In the genomic region with DNA sequence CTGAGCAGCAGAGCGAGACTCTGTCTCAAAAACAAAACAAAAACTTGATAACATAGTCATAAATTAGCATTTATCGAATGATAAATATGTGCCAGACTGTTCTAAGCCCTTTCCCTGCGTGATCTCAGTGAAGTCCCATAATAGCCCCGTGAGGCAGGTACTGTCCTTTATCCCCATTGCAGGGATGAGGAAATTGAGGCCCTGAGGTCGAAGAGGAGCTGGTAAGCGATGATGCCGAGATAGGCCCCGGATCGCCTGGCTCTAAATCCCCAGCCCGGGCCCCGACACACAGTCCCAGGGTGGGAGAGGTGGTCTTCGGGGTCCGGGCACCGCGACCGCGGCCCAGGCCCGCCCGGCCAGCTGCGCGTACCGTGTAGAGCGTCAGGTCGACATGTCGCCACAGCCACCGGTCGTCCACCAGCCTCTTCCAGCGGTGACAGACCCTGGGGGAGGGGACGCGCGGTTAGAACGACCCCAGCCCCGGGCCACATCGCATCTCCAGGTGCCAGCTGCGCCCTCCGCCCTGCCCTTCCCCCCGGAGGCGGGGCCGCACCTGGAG, we compare ENCODE assay signal across 8 cellular contexts. TPM values are rescaled to one million over a fixed set of nuclear protein-coding genes. Genes with fewer than 3 reads are reported as not detected.
DNase-seq lines count a peak whose midpoint lies in the region; ATAC-seq, FAIRE-seq and TF ChIP-seq lines count a peak whose summit lies in the region.

No MANE protein-coding gene starts in this region.

- peaks cover 8% of the 10 kb centered on the region for H3K4me1 Mint-ChIP-seq in MCF 10A (ENCODE audit: insufficient read depth, unreplicated experiment)

- no peak for TF ChIP-seq RAD21 in A549 (conservative IDR thresholded peaks at IDR 0.05 in 1 of 2, IDR thresholded peaks at IDR 0.05 in 1 of 2)

- ATAC-seq in A549 (peak in 1 of 2 experiments; percentile 3; a peak in 3 of 6 replicates), HG03442 (IDR thresholded peaks at IDR 0.05; ENCODE audit: unreplicated experiment) (no peak)

- 19% methylated on average over 9 of the region's 39 CpGs for WGBS in A549 (ENCODE audit: missing lambda C conversion rate)
- WGBS in mesodermal cell (ENCODE audit: insufficient coverage in 2 of 2), 2 experiments, result 0 to 1% methylated on average over 24 to 34 of the region's 39 CpGs

- H3K4me3 Mint-ChIP-seq in MCF 10A (ENCODE audit: unreplicated experiment), result peak overlapping the region; percentile 84

- TSS peak; percentile 33 for BruUV-seq in MCF 10A (replicated peaks; lab: Mats Ljungman, UMichigan)

- intact Hi-C loops in MCF 10A (cut with micrococcal nuclease), result no loop called here

- peak overlapping the region; percentile 77 for H3K4me2 ChIP-seq in A549

- H3K4me1 ChIP-seq in A549 (peaks cover 8% of the 10 kb centered on the region), mesodermal cell (ENCODE audit: control insufficient read depth, insufficient read depth, low read length, poor library complexity, severe bottlenecking) (no peaks in the 10 kb centered on the region)

- peak overlapping the region; percentile 92 for H3K27ac Mint-ChIP-seq in MCF 10A (ENCODE audit: low read depth, unreplicated experiment)

- H3K36me3 ChIP-seq in mesodermal cell (ENCODE audit: control insufficient read depth, insufficient read depth, low read length), result peaks cover 42% of the 10 kb centered on the region

- TF ChIP-seq EP300 in A549 (IDR thresholded peaks at IDR 0.05), result no peak

- POLR2A ChIA-PET in A549 (lab: Yijun Ruan, JAX) (interaction anchor here (0.5 to 1.2 kb wide), 2 partner anchors 9 to 21 kb away, joined by 3 to 11 read pairs; partner anchors contain the start of gene UBL5), MCF 10A (lab: Yijun Ruan, JAX) (interaction anchor here (0.7 to 2.0 kb wide), 14 partner anchors 9 to 381 kb away, joined by 3 to 30 read pairs (median 4); partner anchors contain the start of genes PIN1, UBL5, ZNF561 and ZNF846)

- H3K9me3 ChIP-seq in A549, result no peaks in the 10 kb centered on the region
- H3K9me3 ChIP-seq in mesodermal cell (ENCODE audit: control insufficient read depth, low read length), result peaks cover 4% of the 10 kb centered on the region

- H3K27me3 Mint-ChIP-seq in MCF 10A (ENCODE audit: insufficient read depth, unreplicated experiment), result no peaks in the 10 kb centered on the region

- DNase-seq in A549 (ENCODE audit: low read depth in 1 of 2, low spot score in 1 of 2) (no peak), HL-60 (ENCODE audit: low read depth in 1 of 2, low spot score in 1 of 2) (no peak), MCF 10A (ENCODE audit: unreplicated experiment) (no peak), islet precursor cell (no peak), urothelium cell line (ENCODE audit: low spot score) (no peak), AML-193 (lab: John Stamatoyannopoulos, UW) (no peak)

- CTCF ChIA-PET in A549 (lab: Yijun Ruan, JAX) (no interaction called here), MCF 10A (lab: Yijun Ruan, JAX) (interaction anchor here (0.6 to 1.3 kb wide), 5 partner anchors 14 to 193 kb away, joined by 3 to 4 read pairs (median 3); no protein-coding TSS in a partner anchor)

- no peak for TF ChIP-seq POLR2A in A549 (IDR thresholded peaks at IDR 0.05; ENCODE audit: low read length)

- peak overlapping the region; percentile 83 to 96 for H3K27ac ChIP-seq in A549
- H3K27ac ChIP-seq in HL-60 (replicated peaks), result peak overlapping the region; percentile 94
- H3K27ac ChIP-seq in mesodermal cell (ENCODE audit: low read depth, low read length, severe bottlenecking), result peak overlapping the region; percentile 81

- H3K27me3 ChIP-seq in HL-60 (ENCODE audit: insufficient read depth, poor library complexity, severe bottlenecking), result no peaks in the 10 kb centered on the region

- H3K36me3 Mint-ChIP-seq in MCF 10A (ENCODE audit: insufficient read depth, unreplicated experiment), result peaks cover 17% of the 10 kb centered on the region

- FAIRE-seq in A549 (lab: Jason Lieb, UNC), result no peak
- no peak for FAIRE-seq in urothelium cell line (lab: Jason Lieb, UNC)

- TF ChIP-seq CTCF in A549 (IDR thresholded peaks at IDR 0.05) (no peak), HL-60 (IDR thresholded peaks at IDR 0.05; ENCODE audit: insufficient read depth, low read length) (no peak), MCF 10A (IDR thresholded peaks at IDR 0.05; ENCODE audit: unreplicated experiment) (no peak)

- no peaks in the 10 kb centered on the region for H3K9me3 Mint-ChIP-seq in MCF 10A (ENCODE audit: unreplicated experiment)

- H3K4me3 ChIP-seq in A549 (peak overlapping the region; percentile 80), HL-60 (replicated peaks; ENCODE audit: insufficient read depth, low read length) (peak overlapping the region; percentile 100), mesodermal cell (ENCODE audit: extremely low read depth, insufficient read depth, low read length, poor library complexity, severe bottlenecking) (peak overlapping the region; percentile 98)

TF ChIP-seq in A549, 52 proteins besides CTCF, POLR2A, EP300 and RAD21 (continues in another document):
- TF ChIP-seq GATA3 (IDR thresholded peaks at IDR 0.05; ENCODE audit: borderline replicate concordance) (no peak), KDM5A (IDR thresholded peaks at IDR 0.05) (peak; percentile 93), CEBPB (IDR thresholded peaks at IDR 0.05) (no peak), HDAC2 (IDR thresholded peaks at IDR 0.05) (peak; percentile 51; the same call in 1 of the 2 replicates), NFE2L2 (conservative IDR thresholded peaks at IDR 0.05; ENCODE audit: low read length) (no peak), SREBF2 (IDR thresholded peaks at IDR 0.05) (no peak), EHMT2 (IDR thresholded peaks at IDR 0.05; ENCODE audit: low read depth) (no peak), RNF2 (IDR thresholded peaks at IDR 0.05; ENCODE audit: borderline replicate concordance, low read depth) (no peak)
- TF ChIP-seq, protein P1, sequence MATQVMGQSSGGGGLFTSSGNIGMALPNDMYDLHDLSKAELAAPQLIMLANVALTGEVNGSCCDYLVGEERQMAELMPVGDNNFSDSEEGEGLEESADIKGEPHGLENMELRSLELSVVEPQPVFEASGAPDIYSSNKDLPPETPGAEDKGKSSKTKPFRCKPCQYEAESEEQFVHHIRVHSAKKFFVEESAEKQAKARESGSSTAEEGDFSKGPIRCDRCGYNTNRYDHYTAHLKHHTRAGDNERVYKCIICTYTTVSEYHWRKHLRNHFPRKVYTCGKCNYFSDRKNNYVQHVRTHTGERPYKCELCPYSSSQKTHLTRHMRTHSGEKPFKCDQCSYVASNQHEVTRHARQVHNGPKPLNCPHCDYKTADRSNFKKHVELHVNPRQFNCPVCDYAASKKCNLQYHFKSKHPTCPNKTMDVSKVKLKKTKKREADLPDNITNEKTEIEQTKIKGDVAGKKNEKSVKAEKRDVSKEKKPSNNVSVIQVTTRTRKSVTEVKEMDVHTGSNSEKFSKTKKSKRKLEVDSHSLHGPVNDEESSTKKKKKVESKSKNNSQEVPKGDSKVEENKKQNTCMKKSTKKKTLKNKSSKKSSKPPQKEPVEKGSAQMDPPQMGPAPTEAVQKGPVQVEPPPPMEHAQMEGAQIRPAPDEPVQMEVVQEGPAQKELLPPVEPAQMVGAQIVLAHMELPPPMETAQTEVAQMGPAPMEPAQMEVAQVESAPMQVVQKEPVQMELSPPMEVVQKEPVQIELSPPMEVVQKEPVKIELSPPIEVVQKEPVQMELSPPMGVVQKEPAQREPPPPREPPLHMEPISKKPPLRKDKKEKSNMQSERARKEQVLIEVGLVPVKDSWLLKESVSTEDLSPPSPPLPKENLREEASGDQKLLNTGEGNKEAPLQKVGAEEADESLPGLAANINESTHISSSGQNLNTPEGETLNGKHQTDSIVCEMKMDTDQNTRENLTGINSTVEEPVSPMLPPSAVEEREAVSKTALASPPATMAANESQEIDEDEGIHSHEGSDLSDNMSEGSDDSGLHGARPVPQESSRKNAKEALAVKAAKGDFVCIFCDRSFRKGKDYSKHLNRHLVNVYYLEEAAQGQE (IDR thresholded peaks at IDR 0.05), result no peak

RNA-seq across cellular contexts. Expression of gene FBXL12, which starts 0.6 kb away (rescaled TPM):
- 10.3 and 12.3 TPM in 2 replicates for polyA plus RNA-seq in A549 (2011; rRNA removed)
- polyA plus RNA-seq in A549 (2012; cell fraction: cytosol; rRNA removed), result 16.8 and 25.2 TPM in 2 replicates
- 51.0 and 75.3 TPM in 2 replicates for polyA plus RNA-seq in A549 (2012; cell fraction: nucleus; rRNA removed)
- polyA plus RNA-seq in A549 (2017; fragmentation: RNase III; extraction: RNeasy Plus Mini Kit Qiagen cat#74134 plus additional on column Dnase treatment), result 10.5 to 11.9 TPM (median 10.5 TPM) in 3 replicates
- 7.4 TPM in 2 replicates for polyA minus RNA-seq in A549 (2011; rRNA and poly(A)+ RNA removed)
- 27.4 and 30.8 TPM in 2 replicates for total RNA-seq in MCF 10A (2022)
- 36.2 TPM for polyA plus RNA-seq in mesodermal cell (2013, experiment 1 of 2)
- polyA plus RNA-seq in mesodermal cell (2013, experiment 2 of 2), result 37.4 TPM

RNA-seq across cellular contexts. Expression of gene UBL5, which starts 9.5 kb away (rescaled TPM):
- polyA plus RNA-seq in A549 (2011; rRNA removed) (461 and 519 TPM in 2 replicates), A549 (2017; fragmentation: RNase III; extraction: RNeasy Plus Mini Kit Qiagen cat#74134 plus additional on column Dnase treatment) (451 to 474 TPM (median 460 TPM) in 3 replicates)
- 707 and 1,156 TPM in 2 replicates for polyA plus RNA-seq in A549 (2012; cell fraction: cytosol; rRNA removed)
- polyA plus RNA-seq in A549 (2012; cell fraction: nucleus; rRNA removed), result 278 and 615 TPM in 2 replicates
- 61.9 and 69.7 TPM in 2 replicates for polyA minus RNA-seq in A549 (2011; rRNA and poly(A)+ RNA removed)
- 302 and 374 TPM in 2 replicates for total RNA-seq in MCF 10A (2022)
- polyA plus RNA-seq in mesodermal cell (2013, experiment 1 of 2), result 737 TPM
- 650 TPM for polyA plus RNA-seq in mesodermal cell (2013, experiment 2 of 2)

RNA-seq across cellular contexts. Expression of gene PIN1, which starts 16.9 kb away (rescaled TPM):
- polyA plus RNA-seq in A549 (2011; rRNA removed) (20.5 and 30.0 TPM in 2 replicates), A549 (2017; fragmentation: RNase III; extraction: RNeasy Plus Mini Kit Qiagen cat#74134 plus additional on column Dnase treatment) (56.6 to 61.0 TPM (median 58.5 TPM) in 3 replicates)
- 109 and 135 TPM in 2 replicates for polyA plus RNA-seq in A549 (2012; cell fraction: cytosol; rRNA removed)
- 99.3 and 107 TPM in 2 replicates for polyA plus RNA-seq in A549 (2012; cell fraction: nucleus; rRNA removed)
- polyA minus RNA-seq in A549 (2011; rRNA and poly(A)+ RNA removed), result 10.6 and 11.9 TPM in 2 replicates
- total RNA-seq in MCF 10A (2022), result 54.6 and 61.4 TPM in 2 replicates
- polyA plus RNA-seq in mesodermal cell (2013, experiment 1 of 2), result 91.8 TPM
- 75.8 TPM for polyA plus RNA-seq in mesodermal cell (2013, experiment 2 of 2)

RNA-seq across cellular contexts. Expression of gene ZNF846, which starts 49.7 kb away (rescaled TPM):
- polyA plus RNA-seq in A549 (2011; rRNA removed) (3.3 and 4.5 TPM in 2 replicates), A549 (2017; fragmentation: RNase III; extraction: RNeasy Plus Mini Kit Qiagen cat#74134 plus additional on column Dnase treatment) (1.8 to 3.0 TPM (median 2.1 TPM) in 3 replicates)
- polyA plus RNA-seq in A549 (2012; cell fraction: cytosol; rRNA removed), result 0.62 and 0.75 TPM in 2 replicates
- polyA plus RNA-seq in A549 (2012; cell fraction: nucleus; rRNA removed), result 0.44 and 0.83 TPM in 2 replicates
- 1.3 and 2.6 TPM in 2 replicates for polyA minus RNA-seq in A549 (2011; rRNA and poly(A)+ RNA removed)
- 3.2 and 3.3 TPM in 2 replicates for total RNA-seq in MCF 10A (2022)
- 12.1 TPM for polyA plus RNA-seq in mesodermal cell (2013, experiment 1 of 2)
- polyA plus RNA-seq in mesodermal cell (2013, experiment 2 of 2), result 13.8 TPM
